Comparison of ENCODE assay signal across 18 cellular contexts in genomic region chr21:46003575-46004007, GRCh38. TPM values are rescaled to one million over a fixed set of nuclear protein-coding genes. Genes with fewer than 3 reads are reported as not detected.
DNase-seq lines count a peak whose midpoint lies in the region; ATAC-seq and TF ChIP-seq lines count a peak whose summit lies in the region.
"Had no signal": no experiment of that assay in that cellular context is flagged by ENCODE, and none has a peak within 500 bp of the region (broad histone marks: within the 10 kb centered on the region; RNA-seq: fewer than 3 reads in every experiment).

No MANE protein-coding gene starts in this region.

- H3K27ac ChIP-seq in endodermal cell (ENCODE audit: low read depth, low read length) = no peak overlapping the region
- no peak overlapping the region for H3K27ac ChIP-seq in stomach
- H3K27ac ChIP-seq: body of pancreas, pancreas had no signal

- H3K9ac ChIP-seq in endodermal cell (ENCODE audit: extremely low read depth, low read length, poor library complexity, severe bottlenecking) = no peak overlapping the region

- no peak overlapping the region for H3K4me3 Mint-ChIP-seq in endodermal cell
- H3K4me3 Mint-ChIP-seq: activated CD4-positive, alpha-beta T cell treated with anti-CD3 and anti-CD28 coated beads, Interleukin-2, amount 10 ng/mL, durations not matched to agents 7 days and 5 days; dendritic cell treated with granulocyte-macrophage colony-stimulating factor and Interleukin-4, amounts not matched to agents 40 ng/mL and 50 ng/mL, for 4 days; GM23338 had no signal

- H3K4me3 ChIP-seq in endodermal cell (ENCODE audit: low read length) (no peak overlapping the region), stomach (no peak overlapping the region)
- H3K4me3 ChIP-seq: body of pancreas, GM23338, pancreas had no signal

- H3K9me3 Mint-ChIP-seq in activated naive CD4-positive, alpha-beta T cell treated with anti-CD3 and anti-CD28 coated beads, Interleukin-2, amount 50 U/mL, for 72 hours = peaks cover 0 to 5% of the 10 kb centered on the region in 2 donors
- no peaks in the 10 kb centered on the region for H3K9me3 Mint-ChIP-seq in endodermal cell

- no peaks in the 10 kb centered on the region for H3K27me3 Mint-ChIP-seq in endodermal cell (ENCODE audit: insufficient read depth)
- H3K27me3 Mint-ChIP-seq: activated CD4-positive, alpha-beta T cell treated with anti-CD3 and anti-CD28 coated beads, Interleukin-2, amount 10 ng/mL, durations not matched to agents 7 days and 5 days; dendritic cell treated with granulocyte-macrophage colony-stimulating factor and Interleukin-4, amounts not matched to agents 40 ng/mL and 50 ng/mL, for 4 days had no signal

- H3K36me3 Mint-ChIP-seq in activated naive CD4-positive, alpha-beta T cell treated with anti-CD3 and anti-CD28 coated beads, Interleukin-2, amount 50 U/mL, for 72 hours = peaks cover 0 to 12% of the 10 kb centered on the region in 2 donors
- H3K36me3 Mint-ChIP-seq in endodermal cell (ENCODE audit: low read depth) = peaks cover 22% of the 10 kb centered on the region

- DNase-seq in activated naive CD4-positive, alpha-beta T cell treated with anti-CD3 and anti-CD28 coated beads, Interleukin-2, amount 50 U/mL, for 72 hours (ENCODE audit: low spot score in 2 of 2) = peak; percentile 1 to 55
- DNase-seq in activated naive CD4-positive, alpha-beta T cell (lab: John Stamatoyannopoulos, UW) = no peak
- peak; percentile 26 for DNase-seq in endodermal cell
- DNase-seq in mesenteric fat pad (ENCODE audit: low spot score) = peak; percentile 87
- DNase-seq in stomach = peak; percentile 21
- no peak for DNase-seq in MV-4-11 (lab: John Stamatoyannopoulos, UW)
- DNase-seq in NCI-H526 (lab: John Stamatoyannopoulos, UW) = no peak
- no peak for DNase-seq in NK-92 treated with Interleukin-12 subunit alpha and Interleukin-12 subunit beta, amount 100 ng/mL, for 24 hours (lab: John Stamatoyannopoulos, UW)
- DNase-seq: activated CD4-positive, alpha-beta T cell treated with anti-CD3 and anti-CD28 coated beads, Interleukin-2, amount 10 ng/mL, durations not matched to agents 7 days and 5 days; activated naive CD4-positive, alpha-beta T cell treated with anti-CD3 and anti-CD28 coated beads, Interleukin-2, amount 50 U/mL, for 16 hours; Calu3; NCI-H1092; NCI-H2081; NCI-H446 treated with DMSO at 0.1 percent for 48 hours had no signal

- no peaks in the 10 kb centered on the region for H3K4me1 Mint-ChIP-seq in endodermal cell
- H3K4me1 Mint-ChIP-seq: activated CD4-positive, alpha-beta T cell treated with anti-CD3 and anti-CD28 coated beads, Interleukin-2, amount 10 ng/mL, durations not matched to agents 7 days and 5 days; GM23338 had no signal

- WGBS in endodermal cell (ENCODE audit: insufficient coverage in 1 of 2, insufficient read length in 1 of 2), 2 experiments = 90 to 91% methylated on average over 22 to 42 of the region's 42 CpGs
- WGBS in stomach, 5 donors = 91 to 95% (median 92%) methylated on average over 34 to 42 of the region's 42 CpGs

- H3K4me1 ChIP-seq in endodermal cell (ENCODE audit: control insufficient read depth, insufficient read depth, low read length) (no peaks in the 10 kb centered on the region), stomach (no peaks in the 10 kb centered on the region)
- H3K4me1 ChIP-seq: body of pancreas, pancreas had no signal

- intact Hi-C loops in stomach (cut with DNase I; ENCODE audit: low total_unique reads) = no loop called here

- TF ChIP-seq EP300 in stomach (IDR thresholded peaks at IDR 0.05) = no peak

- TF ChIP-seq CTCF in endodermal cell (conservative IDR thresholded peaks at IDR 0.05) = no peak
- no peak for TF ChIP-seq CTCF in stomach (IDR thresholded peaks at IDR 0.05)

- H3K36me3 ChIP-seq in endodermal cell (ENCODE audit: control insufficient read depth, insufficient read depth, low read length) = no peaks in the 10 kb centered on the region
- peaks cover 15 to 62% (median 53%) of the 10 kb centered on the region in 4 donors for H3K36me3 ChIP-seq in stomach
- H3K36me3 ChIP-seq: pancreas had no signal

- no peaks in the 10 kb centered on the region for H3K27me3 ChIP-seq in endodermal cell (ENCODE audit: control insufficient read depth, insufficient read depth, low read length, poor library complexity, severe bottlenecking)
- H3K27me3 ChIP-seq in stomach = no peaks in the 10 kb centered on the region
- H3K27me3 ChIP-seq: body of pancreas, pancreas had no signal

- H3K9me3 ChIP-seq in endodermal cell (ENCODE audit: control insufficient read depth, low read length) = no peaks in the 10 kb centered on the region
- no peaks in the 10 kb centered on the region for H3K9me3 ChIP-seq in stomach
- H3K9me3 ChIP-seq: body of pancreas, pancreas had no signal

- ATAC-seq in activated naive CD4-positive, alpha-beta T cell treated with anti-CD3 and anti-CD28 coated beads, Interleukin-2, amount 50 U/mL, for 72 hours = no peak
- ATAC-seq: body of pancreas, GM23338, pancreas had no signal

- TF ChIP-seq POLR2A in stomach (IDR thresholded peaks at IDR 0.05) = no peak

- no peak overlapping the region for H3K27ac Mint-ChIP-seq in activated naive CD4-positive, alpha-beta T cell treated with anti-CD3 and anti-CD28 coated beads, Interleukin-2, amount 50 U/mL, for 72 hours
- H3K27ac Mint-ChIP-seq in endodermal cell = no peak overlapping the region
- H3K27ac Mint-ChIP-seq: activated CD4-positive, alpha-beta T cell treated with anti-CD3 and anti-CD28 coated beads, Interleukin-2, amount 10 ng/mL, durations not matched to agents 7 days and 5 days; dendritic cell treated with granulocyte-macrophage colony-stimulating factor and Interleukin-4, amounts not matched to agents 40 ng/mL and 50 ng/mL, for 4 days; GM23338 had no signal

RNA-seq across cellular contexts. Expression of gene COL6A1, which starts 22.0 kb away (rescaled TPM):
- 1 to 10 TPM; 2.0 to 4.7 TPM for total RNA-seq in activated naive CD4-positive, alpha-beta T cell treated with anti-CD3 and anti-CD28 coated beads, Interleukin-2, amount 50 U/mL, for 72 hours
- total RNA-seq in endodermal cell (100 to 1,000 TPM; 232 to 407 TPM), mesenteric fat pad (521 TPM), stomach (100 to 1,000 TPM; 147 to 756 (median 342) TPM)
- 172 TPM for polyA plus RNA-seq in endodermal cell (2013, experiment 1 of 2)
- polyA plus RNA-seq in endodermal cell (2013, experiment 2 of 2) = 154 TPM
- 100 to 1,000 TPM in 1 of 3 donors, 10 to 100 TPM in 2; 63.2 to 174 (median 73.6) TPM for polyA plus RNA-seq in stomach

Comparison
In these comparisons a context has a peak if more than half of its experiments do, and no peak if none do; other contexts are left out.
1. DNase-seq: peak in activated naive CD4-positive, alpha-beta T cell treated with anti-CD3 and anti-CD28 coated beads, Interleukin-2, amount 50 U/mL, for 72 hours (2 of 2), endodermal cell (single experiment), mesenteric fat pad (single experiment) and stomach (single experiment); none in activated naive CD4-positive, alpha-beta T cell (0 of 4), MV-4-11 (single experiment), NCI-H526 (0 of 2) and NK-92 treated with Interleukin-12 subunit alpha and Interleukin-12 subunit beta, amount 100 ng/mL, for 24 hours (single experiment).
2. RNA of gene COL6A1, which starts 22.0 kb away (total RNA-seq): 521 TPM in mesenteric fat pad (single experiment), 232 to 407 TPM in endodermal cell and 147 to 756 TPM in stomach; 2.0 to 4.7 TPM in activated naive CD4-positive, alpha-beta T cell treated with anti-CD3 and anti-CD28 coated beads, Interleukin-2, amount 50 U/mL, for 72 hours; every median in the first group is over 10 times any median in the second.